Comparison of ENCODE assay signal across 32 cellular contexts in genomic region chr16:86966781-86967180, GRCh38.
"Had no signal": no experiment of that assay in that cellular context is flagged by ENCODE, and none has a peak within 500 bp of the region (broad histone marks: within the 10 kb centered on the region; RNA-seq: fewer than 3 reads in every experiment).

No MANE protein-coding gene starts in this region.

- H3K36me3 Mint-ChIP-seq: activated naive CD4-positive, alpha-beta T cell treated with anti-CD3 and anti-CD28 coated beads, Interleukin-2, amount 50 U/mL, for 24 hours; activated naive CD8-positive, alpha-beta T cell treated with anti-CD3 and anti-CD28 coated beads, Interleukin-2, amount 10 ng/mL, durations not matched to agents 7 days and 5 days had no signal

- H3K9me3 Mint-ChIP-seq: activated CD8-positive, alpha-beta T cell treated with anti-CD3 and anti-CD28 coated beads for 36 hours; activated naive CD4-positive, alpha-beta T cell treated with anti-CD3 and anti-CD28 coated beads, Interleukin-2, amount 50 U/mL, for 24 hours; activated naive CD8-positive, alpha-beta T cell treated with anti-CD3 and anti-CD28 coated beads, Interleukin-2, amount 10 ng/mL, durations not matched to agents 7 days and 5 days; activated T-cell treated with anti-CD3 and anti-CD28 coated beads, Interleukin-2, amount 50 U/mL, for 72 hours; activated T-helper 2 cell treated with anti-CD3 and anti-CD28 coated beads, Interferon-gamma antibody, Interleukin-2, Interleukin-4, amounts not matched to agents 10 μg/mL and 5 μg/mL and 100 μg/mL, durations not matched to agents 14 hours and 24 hours and 36 hours had no signal

- DNase-seq: activated CD4-positive, alpha-beta T cell treated with anti-CD3 and anti-CD28 coated beads for 1 hour; activated CD4-positive, alpha-beta T cell treated with anti-CD3 and anti-CD28 coated beads for 48 hours; activated CD4-positive, CD25-positive, alpha-beta regulatory T cell; activated CD8-positive, alpha-beta T cell treated with anti-CD3 and anti-CD28 coated beads for 36 hours; activated gamma-delta T cell; activated naive CD4-positive, alpha-beta T cell treated with Interleukin-2 at 50 U/mL for 16 hours; activated naive CD8-positive, alpha-beta T cell treated with anti-CD3 and anti-CD28 coated beads, Interleukin-2, amount 10 ng/mL, durations not matched to agents 7 days and 5 days; activated T-cell treated with anti-CD3 and anti-CD28 coated beads, Interleukin-2, amount 50 U/mL, for 1 hour; activated T-cell treated with anti-CD3 and anti-CD28 coated beads, Interleukin-2, amount 50 U/mL, for 72 hours; amygdala; body of pancreas; NCI-H1048; NCI-H1105 treated with DMSO at 0.1 percent for 48 hours; NCI-H1436; NCI-H1694; NCI-H1930; NCI-H2081 treated with DMSO at 0.1 percent for 48 hours; NCI-H510A; NCI-H526; NCI-H748 treated with DMSO at 0.1 percent for 48 hours; NK-92 treated with Interleukin-12 subunit alpha and Interleukin-12 subunit beta, amount 100 ng/mL, for 24 hours; PC-3; Peyer's patch; SIG-M5; T1000; WERI-Rb-1 had no signal

- H3K4me3 ChIP-seq: body of pancreas, breast epithelium, Peyer's patch had no signal

- H3K4me1 Mint-ChIP-seq: activated naive CD4-positive, alpha-beta T cell treated with anti-CD3 and anti-CD28 coated beads, Interleukin-2, amount 50 U/mL, for 24 hours; activated naive CD8-positive, alpha-beta T cell treated with anti-CD3 and anti-CD28 coated beads, Interleukin-2, amount 10 ng/mL, durations not matched to agents 7 days and 5 days had no signal

- ATAC-seq: activated CD8-positive, alpha-beta T cell treated with anti-CD3 and anti-CD28 coated beads for 36 hours; activated T-cell treated with anti-CD3 and anti-CD28 coated beads, Interleukin-2, amount 50 U/mL, for 72 hours; body of pancreas; PC-3; Right ventricle myocardium inferior had no signal

- H3K27me3 Mint-ChIP-seq: activated naive CD4-positive, alpha-beta T cell treated with anti-CD3 and anti-CD28 coated beads, Interleukin-2, amount 50 U/mL, for 24 hours; activated naive CD8-positive, alpha-beta T cell treated with anti-CD3 and anti-CD28 coated beads, Interleukin-2, amount 10 ng/mL, durations not matched to agents 7 days and 5 days had no signal

- FAIRE-seq: astrocyte had no signal

- H3K27ac Mint-ChIP-seq: activated CD8-positive, alpha-beta T cell treated with anti-CD3 and anti-CD28 coated beads for 36 hours; activated naive CD4-positive, alpha-beta T cell treated with anti-CD3 and anti-CD28 coated beads, Interleukin-2, amount 50 U/mL, for 24 hours; activated naive CD8-positive, alpha-beta T cell treated with anti-CD3 and anti-CD28 coated beads, Interleukin-2, amount 10 ng/mL, durations not matched to agents 7 days and 5 days; activated T-cell treated with anti-CD3 and anti-CD28 coated beads, Interleukin-2, amount 50 U/mL, for 72 hours; activated T-helper 2 cell treated with anti-CD3 and anti-CD28 coated beads, Interferon-gamma antibody, Interleukin-2, Interleukin-4, amounts not matched to agents 10 μg/mL and 5 μg/mL and 100 μg/mL, durations not matched to agents 14 hours and 24 hours and 36 hours had no signal

- H3K36me3 ChIP-seq: breast epithelium, Peyer's patch, WERI-Rb-1 had no signal

- H3K27ac ChIP-seq: body of pancreas, breast epithelium, Peyer's patch, RWPE1, WERI-Rb-1 had no signal

- H3K4me1 ChIP-seq: body of pancreas, breast epithelium, Peyer's patch had no signal

- H3K9me3 ChIP-seq: body of pancreas, breast epithelium, Peyer's patch had no signal

- H3K4me3 Mint-ChIP-seq: activated CD8-positive, alpha-beta T cell treated with anti-CD3 and anti-CD28 coated beads for 36 hours; activated naive CD4-positive, alpha-beta T cell treated with anti-CD3 and anti-CD28 coated beads, Interleukin-2, amount 50 U/mL, for 24 hours; activated naive CD8-positive, alpha-beta T cell treated with anti-CD3 and anti-CD28 coated beads, Interleukin-2, amount 10 ng/mL, durations not matched to agents 7 days and 5 days; activated T-cell treated with anti-CD3 and anti-CD28 coated beads, Interleukin-2, amount 50 U/mL, for 72 hours had no signal
